In the genomic region with DNA sequence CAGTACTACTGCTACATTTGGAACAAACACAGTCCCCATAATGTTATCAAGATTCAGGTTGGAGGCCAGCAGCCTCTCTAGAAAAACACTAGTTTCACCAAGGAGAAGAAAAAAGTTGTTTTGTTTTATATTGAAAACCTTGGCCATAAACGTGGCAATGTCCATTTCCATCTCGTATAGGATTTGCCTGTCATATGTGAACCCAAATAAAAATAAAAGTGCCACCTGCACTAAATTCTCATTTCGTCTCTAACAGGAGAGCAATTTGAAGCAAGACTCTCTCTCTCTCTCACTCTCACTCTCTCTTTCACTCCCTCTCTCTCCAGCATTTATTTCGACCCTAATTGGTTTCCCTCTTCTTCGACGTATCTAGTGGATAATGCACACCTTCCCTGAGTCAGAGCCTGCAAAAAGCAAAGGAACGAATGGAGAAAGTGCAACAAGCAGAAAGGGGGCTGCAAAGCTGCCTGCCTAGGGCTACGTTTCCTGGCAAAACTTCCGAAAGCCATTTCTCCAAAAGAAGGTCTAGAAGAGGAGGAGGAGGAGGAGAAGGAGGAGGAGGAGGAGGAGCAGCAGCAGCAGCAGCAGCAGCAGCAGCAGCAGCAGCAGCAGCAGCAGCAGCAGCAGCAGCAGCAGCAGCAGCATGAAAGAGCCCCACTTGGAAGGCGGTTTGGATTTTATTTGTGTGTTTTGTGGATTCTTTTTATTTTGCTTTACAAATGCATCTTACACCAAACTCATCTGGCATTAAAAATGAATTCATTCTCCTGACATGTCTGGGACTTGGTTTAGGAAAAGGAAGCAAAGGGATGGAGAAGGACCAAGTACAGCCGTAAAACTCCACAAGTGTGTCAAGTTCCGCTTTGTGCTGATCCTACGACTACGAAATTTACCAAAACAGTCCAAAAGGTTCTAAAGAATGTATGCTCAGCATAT, we compare ENCODE assay signal across 8 cellular contexts. TPM values are rescaled to one million over a fixed set of nuclear protein-coding genes. Genes with fewer than 3 reads are reported as not detected.
DNase-seq lines count a peak whose midpoint lies in the region; ATAC-seq and TF ChIP-seq lines count a peak whose summit lies in the region.

No MANE protein-coding gene starts in this region.

- peaks cover 7% of the 10 kb centered on the region for H3K27me3 Mint-ChIP-seq in glutamatergic neuron (ENCODE audit: unreplicated experiment)

- H3K9me3 ChIP-seq in HAP-1, result no peaks in the 10 kb centered on the region
- H3K9me3 ChIP-seq in gastrocnemius medialis, result no peaks in the 10 kb centered on the region

- peak overlapping the region; percentile 88 to 93 (median 91) for H3K27ac ChIP-seq in gastrocnemius medialis

- peak overlapping the region; percentile 96 for H3K4me3 Mint-ChIP-seq in glutamatergic neuron (ENCODE audit: unreplicated experiment)

- intact Hi-C loops in gastrocnemius medialis (cut with DNase I; ENCODE audit: low total_unique reads), result loop anchor here (5.0 to 10.0 kb wide), 5 partner anchors 109 to 1049 kb away; partner anchors contain the start of gene TXNL1

- TF ChIP-seq CTCF in glutamatergic neuron (IDR thresholded peaks at IDR 0.05; ENCODE audit: partially characterized antibody, unreplicated experiment), result no peak
- no peak for TF ChIP-seq CTCF in gastrocnemius medialis (IDR thresholded peaks at IDR 0.05 in 4 of 5, conservative IDR thresholded peaks at IDR 0.05 in 1 of 5)

- H3K4me3 ChIP-seq in HAP-1 (peak overlapping the region; percentile 48), gastrocnemius medialis (peak overlapping the region; percentile 70 to 86 (median 72))

- in situ Hi-C loops in HAP-1 (cut with MboI; ENCODE audit: low sequenced_read_pairs), result loop anchor here (25.0 kb wide), 1 partner anchor 174 kb away; no protein-coding TSS in a partner anchor
- in situ Hi-C loops in gastrocnemius medialis (cut with MboI; ENCODE audit: low sequenced_read_pairs in 4 of 4), result loop anchor here (5.0 to 25.0 kb wide), 5 partner anchors 161 to 351 kb away; no protein-coding TSS in a partner anchor

- H3K36me3 ChIP-seq in HAP-1 (replicated peaks) (0 out of 2 replicates have a peak, but pooled peaks cover 4% of the 10 kb centered on the region), gastrocnemius medialis (no peaks in the 10 kb centered on the region)

- TF ChIP-seq POLR2A in gastrocnemius medialis (IDR thresholded peaks at IDR 0.05), result peak in 1 of 2 donors; percentile 19

- peaks cover 13% of the 10 kb centered on the region for H3K9me3 Mint-ChIP-seq in glutamatergic neuron (ENCODE audit: unreplicated experiment)

- no peaks in the 10 kb centered on the region for H3K27me3 ChIP-seq in HAP-1 (ENCODE audit: low read depth)
- no peaks in the 10 kb centered on the region for H3K27me3 ChIP-seq in gastrocnemius medialis

- H3K4me1 ChIP-seq in HAP-1 (peaks cover 54% of the 10 kb centered on the region), gastrocnemius medialis (peaks cover 41 to 45% of the 10 kb centered on the region in 2 donors)

- ATAC-seq in gastrocnemius medialis, result no peak
- ATAC-seq in HG02610 (IDR thresholded peaks at IDR 0.05; ENCODE audit: unreplicated experiment), result no peak

- no peaks in the 10 kb centered on the region for H3K36me3 Mint-ChIP-seq in glutamatergic neuron (ENCODE audit: unreplicated experiment)

- H3K27ac Mint-ChIP-seq in glutamatergic neuron (ENCODE audit: unreplicated experiment), result peak overlapping the region; percentile 84

- H3K4me1 Mint-ChIP-seq in glutamatergic neuron (ENCODE audit: low read depth, unreplicated experiment), result peaks cover 16% of the 10 kb centered on the region

- DNase-seq in HAP-1 (ENCODE audit: low spot score in 2 of 2) (peak in 1 of 2 experiments; percentile 37), RPMI7951 (ENCODE audit: low read depth) (peak; percentile 23), glutamatergic neuron (no peak), gastrocnemius medialis (no peak), hepatic stellate cell (ENCODE audit: low spot score) (no peak), COLO829 (ENCODE audit: low spot score) (no peak)
- DNase-seq in stimulated activated CD4-positive, alpha-beta T cell treated with anti-CD3 and anti-CD28 coated beads, Interleukin-4, amount 100 ng/mL, for 4 hours, result no peak

RNA-seq across cellular contexts. Expression of gene TCF4, which starts 2.1 kb away (rescaled TPM):
- 66.5 and 89.8 TPM in 2 replicates for total RNA-seq in RPMI7951 (2014; rRNA removed; shearing (Covaris generic))
- total RNA-seq in glutamatergic neuron (ENCODE audit: unreplicated experiment), result 199 TPM
- total RNA-seq in gastrocnemius medialis, result 10 to 100 TPM; 40.3 to 60.6 (median 53.6) TPM
